In genomic region chr1:23148084-23148483, GRCh38 we compare ENCODE assay signal across 15 cellular contexts. TPM values are rescaled to one million over a fixed set of nuclear protein-coding genes. Genes with fewer than 3 reads are reported as not detected.
A peak's percentile ranks its signal among the peaks of the same experiment; 100 is the strongest.
DNase-seq lines count a peak whose midpoint lies in the region; ATAC-seq, FAIRE-seq and TF ChIP-seq lines count a peak whose summit lies in the region.
"Had no signal": no experiment of that assay in that cellular context is flagged by ENCODE, and none has a peak within 500 bp of the region (broad histone marks: within the 10 kb centered on the region; RNA-seq: fewer than 3 reads in every experiment).

No MANE protein-coding gene starts in this region.

- H3K4me1 Mint-ChIP-seq in activated CD4-positive, alpha-beta memory T cell treated with anti-CD3 and anti-CD28 coated beads for 36 hours (ENCODE audit: low read depth), result peaks cover 19% of the 10 kb centered on the region
- H3K4me1 Mint-ChIP-seq in stimulated activated naive CD8-positive, alpha-beta T cell treated with anti-CD3 and anti-CD28 coated beads, Interleukin-15, amount 100 ng/mL, for 72 hours, result peaks cover 19% of the 10 kb centered on the region

- 44% methylated on average over 4 of the region's 4 CpGs for WGBS in HepG2 (ENCODE audit: low lambda C conversion rate)
- WGBS in right lobe of liver (ENCODE audit: insufficient coverage, low coverage, low lambda C conversion rate, missing lambda C conversion rate), result 67% methylated on average over 4 of the region's 4 CpGs
- 94% methylated on average over 4 of the region's 4 CpGs for WGBS in mammary epithelial cell (ENCODE audit: low coverage, missing lambda C conversion rate)

- TF ChIP-seq CTCF in HepG2 (CRISPR knock-in tag; IDR thresholded peaks at IDR 0.05), result no peak
- TF ChIP-seq CTCF in right lobe of liver (IDR thresholded peaks at IDR 0.05), result no peak
- TF ChIP-seq CTCF in mammary epithelial cell (conservative IDR thresholded peaks at IDR 0.05 in 1 of 2, IDR thresholded peaks at IDR 0.05 in 1 of 2; ENCODE audit: extremely low read depth in 1 of 2, insufficient read depth in 1 of 2, low read depth in 1 of 2, low read length in 2 of 2), result no peak

- TF ChIP-seq EP300 in HepG2 (IDR thresholded peaks at IDR 0.05; ENCODE audit: low read depth in 2 of 2, low read length in 2 of 2) (no peak), HepG2 (CRISPR knock-in tag; IDR thresholded peaks at IDR 0.05; ENCODE audit: borderline replicate concordance) (no peak)

- H3K4me2 ChIP-seq in HepG2 (ENCODE audit: low read depth, low read length), result peak overlapping the region; percentile 44; the same call in 1 of the 2 replicates
- H3K4me2 ChIP-seq in mammary epithelial cell (ENCODE audit: insufficient read depth, low read depth, low read length), result no peak overlapping the region

- H2AFZ ChIP-seq in HepG2 (ENCODE audit: low read length) (no peak overlapping the region), mammary epithelial cell (ENCODE audit: low read depth, low read length) (no peak overlapping the region)

- H3K27ac Mint-ChIP-seq in activated CD4-positive, alpha-beta memory T cell treated with anti-CD3 and anti-CD28 coated beads for 36 hours, result peak overlapping the region; percentile 33
- H3K27ac Mint-ChIP-seq in stimulated activated naive CD8-positive, alpha-beta T cell treated with anti-CD3 and anti-CD28 coated beads, Interleukin-15, amount 100 ng/mL, for 72 hours, result peak overlapping the region; percentile 38 to 84

- H3K4me3 ChIP-seq in HepG2 (replicated peaks in 1 of 3; ENCODE audit: insufficient read depth in 1 of 3, low read depth in 2 of 3, low read length in 3 of 3), result no peak overlapping the region
- no peak overlapping the region for H3K4me3 ChIP-seq in right lobe of liver
- H3K4me3 ChIP-seq in mammary epithelial cell (replicated peaks in 1 of 3; ENCODE audit: insufficient read depth in 1 of 3, low read depth in 2 of 3, low read length in 3 of 3), result no peak overlapping the region
- H3K4me3 ChIP-seq: gastroesophageal sphincter had no signal

- ATAC-seq in HepG2, result no peak
- no peak for ATAC-seq in right lobe of liver
- ATAC-seq in stimulated activated naive CD8-positive, alpha-beta T cell treated with anti-CD3 and anti-CD28 coated beads, Interleukin-15, amount 100 ng/mL, for 72 hours, result peak; percentile 89
- no peak for ATAC-seq in HG02885 (IDR thresholded peaks at IDR 0.05; ENCODE audit: poor library complexity, unreplicated experiment)
- no peak for ATAC-seq in HG03108 (IDR thresholded peaks at IDR 0.05; ENCODE audit: unreplicated experiment)
- ATAC-seq: gastroesophageal sphincter had no signal

- H3K27me3 Mint-ChIP-seq in activated CD4-positive, alpha-beta memory T cell treated with anti-CD3 and anti-CD28 coated beads for 36 hours, result no peaks in the 10 kb centered on the region
- H3K27me3 Mint-ChIP-seq in stimulated activated naive CD8-positive, alpha-beta T cell treated with anti-CD3 and anti-CD28 coated beads, Interleukin-15, amount 100 ng/mL, for 72 hours, result no peaks in the 10 kb centered on the region

- H3K36me3 Mint-ChIP-seq in activated CD4-positive, alpha-beta memory T cell treated with anti-CD3 and anti-CD28 coated beads for 36 hours, result no peaks in the 10 kb centered on the region

- intact Hi-C loops in HepG2 (cut with micrococcal nuclease; ENCODE audit: unreplicated experiment), result no loop called here
- intact Hi-C loops in right lobe of liver (cut with DNase I), result no loop called here
- intact Hi-C loops in activated CD4-positive, alpha-beta memory T cell treated with anti-CD3 and anti-CD28 coated beads for 36 hours (cut with micrococcal nuclease), result loop anchor here (2.0 kb wide), 3 partner anchors 15 to 37 kb away; partner anchors contain the start of gene LUZP1
- intact Hi-C loops in mammary epithelial cell (cut with micrococcal nuclease), result no loop called here

- no peak for FAIRE-seq in HepG2 (lab: Jason Lieb, UNC)

- TF ChIP-seq POLR2A in HepG2 (IDR thresholded peaks at IDR 0.05; ENCODE audit: insufficient read depth in 1 of 2, low read depth in 2 of 2, low read length in 2 of 2) (no peak), right lobe of liver (IDR thresholded peaks at IDR 0.05) (no peak)

- no peaks in the 10 kb centered on the region for H4K20me1 ChIP-seq in HepG2 (ENCODE audit: insufficient read depth, low read length)
- peaks cover 9% of the 10 kb centered on the region for H4K20me1 ChIP-seq in mammary epithelial cell (ENCODE audit: insufficient read depth, low read length)

- H3K27me3 ChIP-seq in HepG2 (ENCODE audit: control insufficient read depth in 1 of 2, insufficient read depth in 2 of 2, low read length in 2 of 2) (no peaks in the 10 kb centered on the region), right lobe of liver (no peaks in the 10 kb centered on the region), mammary epithelial cell (ENCODE audit: insufficient read depth, low read length) (no peaks in the 10 kb centered on the region)
- H3K27me3 ChIP-seq: gastroesophageal sphincter had no signal

- no peak for TF ChIP-seq RAD21 in HepG2 (CRISPR knock-in tag; IDR thresholded peaks at IDR 0.05)

- in situ Hi-C loops in HepG2 (cut with HindIII; ENCODE audit: extremely low pct_ligation_motif_present, low pct_unique_long_range_greater_than_20kb) (no loop called here), mammary epithelial cell (cut with MboI; ENCODE audit: low sequenced_read_pairs in 2 of 2) (no loop called here)

- peaks cover 39% of the 10 kb centered on the region for H3K4me1 ChIP-seq in HepG2 (ENCODE audit: insufficient read depth, low read length)
- peaks cover 0 to 25% (median 10%) of the 10 kb centered on the region in 4 donors for H3K4me1 ChIP-seq in right lobe of liver
- H3K4me1 ChIP-seq in mammary epithelial cell (ENCODE audit: insufficient read depth, low read length), result peaks cover 10% of the 10 kb centered on the region

- H3K9ac ChIP-seq in HepG2 (ENCODE audit: insufficient read depth, low read depth, low read length), result no peak overlapping the region
- H3K9ac ChIP-seq in mammary epithelial cell (ENCODE audit: insufficient read depth, low read length), result no peak overlapping the region

- POLR2A ChIA-PET in HepG2 (lab: Yijun Ruan, JAX), result interaction anchor here (0.7 to 0.9 kb wide), 2 partner anchors 21 to 129 kb away, joined by 3 read pairs; partner anchors contain the start of genes KDM1A and LUZP1
- POLR2A ChIA-PET in activated CD4-positive, alpha-beta memory T cell treated with anti-CD3 and anti-CD28 coated beads for 36 hours (lab: Charles Lee), result interaction anchor here (1.1 kb wide), 1 partner anchor 129 kb away, joined by 3 read pairs; no protein-coding TSS in a partner anchor

- CTCF ChIA-PET in HepG2 (lab: Yijun Ruan, JAX; ENCODE audit: low intra/inter-chr PET ratio, low total read pairs) (no interaction called here), mammary epithelial cell (lab: Charles Lee; ENCODE audit: low non-redundant PET) (no interaction called here)
- CTCF ChIA-PET in activated CD4-positive, alpha-beta memory T cell treated with anti-CD3 and anti-CD28 coated beads for 36 hours (lab: Charles Lee), result interaction anchor here (1.3 to 2.2 kb wide), 4 partner anchors 36 to 49 kb away, joined by 5 to 10 read pairs (median 6); no protein-coding TSS in a partner anchor

- no peaks in the 10 kb centered on the region for H3K9me3 Mint-ChIP-seq in activated CD4-positive, alpha-beta memory T cell treated with anti-CD3 and anti-CD28 coated beads for 36 hours
- H3K9me3 Mint-ChIP-seq in stimulated activated naive CD8-positive, alpha-beta T cell treated with anti-CD3 and anti-CD28 coated beads, Interleukin-15, amount 100 ng/mL, for 72 hours, result no peaks in the 10 kb centered on the region

- peak overlapping the region; percentile 28 for H3K4me3 Mint-ChIP-seq in activated CD4-positive, alpha-beta memory T cell treated with anti-CD3 and anti-CD28 coated beads for 36 hours
- H3K4me3 Mint-ChIP-seq in stimulated activated naive CD8-positive, alpha-beta T cell treated with anti-CD3 and anti-CD28 coated beads, Interleukin-15, amount 100 ng/mL, for 72 hours, result peak overlapping the region; percentile 69 to 76

- H3K79me2 ChIP-seq in HepG2 (ENCODE audit: insufficient read depth, low read length), result peaks cover 83% of the 10 kb centered on the region
- peaks cover 100% of the 10 kb centered on the region for H3K79me2 ChIP-seq in mammary epithelial cell (ENCODE audit: insufficient read depth, low read length)

- H3K9me3 ChIP-seq in HepG2 (ENCODE audit: low read length), result no peaks in the 10 kb centered on the region
- no peaks in the 10 kb centered on the region for H3K9me3 ChIP-seq in right lobe of liver
- no peaks in the 10 kb centered on the region for H3K9me3 ChIP-seq in mammary epithelial cell (replicated peaks; ENCODE audit: insufficient read depth, low read length)
- H3K9me3 ChIP-seq: gastroesophageal sphincter had no signal

- dilution Hi-C loops in mammary epithelial cell (cut with HindIII; ENCODE audit: low sequenced_read_pairs), result no loop called here

- BruUV-seq in HepG2 (replicated peaks; lab: Mats Ljungman, UMichigan) (no TSS peak), mammary epithelial cell (replicated peaks; lab: Mats Ljungman, UMichigan) (TSS peak; percentile 6)

- H3K36me3 ChIP-seq in HepG2 (replicated peaks in 1 of 2; ENCODE audit: control insufficient read depth in 1 of 2, insufficient read depth in 2 of 2, low read length in 2 of 2), result no peaks in the 10 kb centered on the region
- no peaks in the 10 kb centered on the region for H3K36me3 ChIP-seq in right lobe of liver
- H3K36me3 ChIP-seq in mammary epithelial cell (ENCODE audit: insufficient read depth, low read length), result peaks cover 2% of the 10 kb centered on the region
- H3K36me3 ChIP-seq: gastroesophageal sphincter had no signal

- H3K27ac ChIP-seq in HepG2 (ENCODE audit: extremely low read length, insufficient read depth, low read length) (peak overlapping the region; percentile 22), right lobe of liver (no peak overlapping the region), mammary epithelial cell (ENCODE audit: insufficient read depth, low read depth, low read length) (no peak overlapping the region)
- H3K27ac ChIP-seq: gastroesophageal sphincter had no signal

- DNase-seq in HepG2 (ENCODE audit: low spot score), result no peak
- no peak for DNase-seq in right lobe of liver
- DNase-seq in activated CD4-positive, alpha-beta memory T cell treated with anti-CD3 and anti-CD28 coated beads for 36 hours, result no peak
- DNase-seq in mammary epithelial cell, result no peak
- DNase-seq in stimulated activated naive CD8-positive, alpha-beta T cell treated with anti-CD3 and anti-CD28 coated beads, Interleukin-15, amount 100 ng/mL, for 72 hours, result no peak
- no peak for DNase-seq in NCI-H446 treated with DMSO at 0.1 percent for 48 hours (lab: John Stamatoyannopoulos, UW)
- DNase-seq: cortex of kidney; DMS 273 treated with DMSO at 0.1 percent for 48 hours; NCI-H1694 treated with DMSO at 0.1 percent for 48 hours; NCI-H345; stimulated activated CD4-positive, alpha-beta T cell treated with anti-CD3 and anti-CD28 coated beads, Interleukin-4, amount 100 ng/mL, for 24 hours; stimulated activated CD8-positive, alpha-beta memory T cell treated with anti-CD3 and anti-CD28 coated beads, Interleukin-4, amount 100 ng/mL, for 48 hours had no signal

RNA-seq across cellular contexts. Expression of gene LUZP1, which starts 20.6 kb away (rescaled TPM):
- total RNA-seq in HepG2 (2016; rRNA removed; fragmentation: Illumina TruSeq; extraction: Trizol) (12.7 and 21.5 TPM in 2 replicates), right lobe of liver (1 to 10 TPM; 4.1 to 8.0 (median 6.1) TPM), mammary epithelial cell (10 to 100 TPM; 55.2 to 83.2 TPM)
- 0.88 and 0.91 TPM in 2 replicates for total RNA-seq in HepG2 (2016; cell fraction: cytosol; rRNA removed; fragmentation: Illumina TruSeq; extraction: Trizol; ENCODE audit: low read depth)
- total RNA-seq in HepG2 (2016; cell fraction: insoluble cytoplasmic fraction; rRNA removed; fragmentation: Illumina TruSeq; extraction: Trizol), result 12.1 and 20.0 TPM in 2 replicates
- total RNA-seq in HepG2 (2016; cell fraction: membrane; rRNA removed; fragmentation: Illumina TruSeq; extraction: Trizol), result 3.4 and 4.5 TPM in 2 replicates
- total RNA-seq in HepG2 (2016; cell fraction: nucleus; rRNA removed; fragmentation: Illumina TruSeq; extraction: Trizol), result 14.6 and 16.0 TPM in 2 replicates
- polyA plus RNA-seq in HepG2 (2011; rRNA removed) (6.9 and 7.2 TPM in 2 replicates), mammary epithelial cell (30.1 TPM)
- polyA plus RNA-seq in HepG2 (2011; cell fraction: cytosol; rRNA removed), result 4.6 and 5.4 TPM in 2 replicates
- polyA plus RNA-seq in HepG2 (2011; cell fraction: nucleus; rRNA removed), result 10.9 and 11.8 TPM in 2 replicates
- polyA plus RNA-seq in HepG2 (2012), result 8.0 and 9.5 TPM in 2 replicates
- polyA plus RNA-seq in HepG2 (2016; cell fraction: cytosol; fragmentation: Illumina TruSeq; extraction: Trizol; ENCODE audit: low read depth), result 0.23 and 0.26 TPM in 2 replicates
- 8.6 and 8.9 TPM in 2 replicates for polyA plus RNA-seq in HepG2 (2016; cell fraction: insoluble cytoplasmic fraction; fragmentation: Illumina TruSeq; extraction: Trizol; ENCODE audit: low read depth)
- 0.73 and 0.81 TPM in 2 replicates for polyA plus RNA-seq in HepG2 (2016; cell fraction: membrane; fragmentation: Illumina TruSeq; extraction: Trizol; ENCODE audit: low read depth)
- polyA plus RNA-seq in HepG2 (2016; cell fraction: nucleus; fragmentation: Illumina TruSeq; extraction: Trizol; ENCODE audit: insufficient read depth, low read depth), result 11.6 and 14.4 TPM in 2 replicates
- polyA minus RNA-seq in HepG2 (2011; rRNA and poly(A)+ RNA removed; ENCODE audit: low replicate concordance), result 19.5 and 28.3 TPM in 2 replicates
- 10.6 and 12.2 TPM in 2 replicates for polyA minus RNA-seq in HepG2 (2011; cell fraction: cytosol; rRNA and poly(A)+ RNA removed)
- 25.2 and 28.5 TPM in 2 replicates for polyA minus RNA-seq in HepG2 (2011; cell fraction: nucleus; rRNA and poly(A)+ RNA removed)
- 10 to 100 TPM; 19.0 to 21.2 TPM for total RNA-seq in activated CD4-positive, alpha-beta memory T cell treated with anti-CD3 and anti-CD28 coated beads for 36 hours
- 80.3 TPM for polyA minus RNA-seq in mammary epithelial cell
